Comparison of ENCODE assay signal across 9 cellular contexts in genomic region chr13:27481766-27482165, GRCh38. TPM values are rescaled to one million over a fixed set of nuclear protein-coding genes. Genes with fewer than 3 reads are reported as not detected.
A peak's percentile ranks its signal among the peaks of the same experiment; 100 is the strongest.
DNase-seq lines count a peak whose midpoint lies in the region; ATAC-seq and TF ChIP-seq lines count a peak whose summit lies in the region.
"Had no signal": no experiment of that assay in that cellular context is flagged by ENCODE, and none has a peak within 500 bp of the region (broad histone marks: within the 10 kb centered on the region; RNA-seq: fewer than 3 reads in every experiment).

No MANE protein-coding gene starts in this region.

- H3K9me3 ChIP-seq in fibroblast of lung (ENCODE audit: control insufficient read depth, insufficient read depth, low read depth, low read length): no peaks in the 10 kb centered on the region

- H3K27me3 Mint-ChIP-seq in IgD-negative memory B cell (no peaks in the 10 kb centered on the region), progenitor cell of endocrine pancreas (peaks cover 35% of the 10 kb centered on the region)

- no peak overlapping the region for H3K9ac ChIP-seq in fibroblast of lung (ENCODE audit: insufficient read depth, low read length)
- H3K9ac ChIP-seq: parathyroid adenoma had no signal

- peak overlapping the region in 2 of 3 donors; percentile 57 to 89 for H3K27ac Mint-ChIP-seq in IgD-negative memory B cell
- no peak overlapping the region for H3K27ac Mint-ChIP-seq in progenitor cell of endocrine pancreas

- peaks cover 2% of the 10 kb centered on the region for H3K27me3 ChIP-seq in fibroblast of lung (ENCODE audit: control insufficient read depth, insufficient read depth, low read length)

- no peak overlapping the region for H3K4me3 ChIP-seq in fibroblast of lung (replicated peaks in 1 of 4; ENCODE audit: control extremely low read depth in 1 of 4, insufficient read depth in 1 of 4, low read depth in 3 of 4, low read length in 4 of 4)

- no peak overlapping the region for H2AFZ ChIP-seq in fibroblast of lung (ENCODE audit: low read length)
- H2AFZ ChIP-seq: parathyroid adenoma had no signal

- no peak overlapping the region for H3K27ac ChIP-seq in fibroblast of lung (ENCODE audit: insufficient read depth, low read length)
- H3K27ac ChIP-seq: parathyroid adenoma had no signal

- H3K4me3 Mint-ChIP-seq in IgD-negative memory B cell: peak overlapping the region in 1 of 4 donors; percentile 77
- no peak overlapping the region for H3K4me3 Mint-ChIP-seq in progenitor cell of endocrine pancreas (ENCODE audit: low read depth)

- no peaks in the 10 kb centered on the region for H3K4me1 ChIP-seq in fibroblast of lung (ENCODE audit: control insufficient read depth, extremely low read depth, insufficient read depth, low read length)
- H3K4me1 ChIP-seq: parathyroid adenoma had no signal

- H3K36me3 ChIP-seq in fibroblast of lung (ENCODE audit: control insufficient read depth, insufficient read depth, low read length): no peaks in the 10 kb centered on the region

- no peaks in the 10 kb centered on the region for H4K20me1 ChIP-seq in fibroblast of lung (ENCODE audit: control insufficient read depth, extremely low read depth, insufficient read depth, low read length)

- peaks cover 2% of the 10 kb centered on the region for H3K36me3 Mint-ChIP-seq in IgD-negative memory B cell
- no peaks in the 10 kb centered on the region for H3K36me3 Mint-ChIP-seq in progenitor cell of endocrine pancreas (ENCODE audit: insufficient read depth)

- peaks cover 35 to 45% (median 36%) of the 10 kb centered on the region in 3 donors for H3K4me1 Mint-ChIP-seq in IgD-negative memory B cell
- H3K4me1 Mint-ChIP-seq in progenitor cell of endocrine pancreas (ENCODE audit: low read depth): peaks cover 15% of the 10 kb centered on the region

- peak; percentile 49 to 86 for TF ChIP-seq CTCF in fibroblast of lung (conservative IDR thresholded peaks at IDR 0.05 in 1 of 2, IDR thresholded peaks at IDR 0.05 in 1 of 2; ENCODE audit: low read depth in 1 of 2, low read length in 2 of 2)
- peak; percentile 77 for TF ChIP-seq CTCF in progenitor cell of endocrine pancreas (IDR thresholded peaks at IDR 0.05; ENCODE audit: unreplicated experiment)

- no peak overlapping the region for H3K4me2 ChIP-seq in fibroblast of lung (ENCODE audit: extremely low read depth, insufficient read depth, low read length)

- DNase-seq in Daoy (ENCODE audit: low read depth) (peak; percentile 28), UCSD-AML1 (lab: John Stamatoyannopoulos, UW; ENCODE audit: unreplicated experiment) (peak; percentile 39), fibroblast of lung (ENCODE audit: low read depth in 2 of 2) (peak in 1 of 2 donors; percentile 27), progenitor cell of endocrine pancreas (ENCODE audit: low spot score, unreplicated experiment) (peak; percentile 61)
- no peak for DNase-seq in effector CD8-positive, alpha-beta T cell (lab: John Stamatoyannopoulos, UW)
- no peak for DNase-seq in central memory CD4-positive, alpha-beta T cell

- peaks cover 0 to 6% (median 6%) of the 10 kb centered on the region in 3 donors for H3K9me3 Mint-ChIP-seq in IgD-negative memory B cell
- no peaks in the 10 kb centered on the region for H3K9me3 Mint-ChIP-seq in progenitor cell of endocrine pancreas (ENCODE audit: low read depth)

- no peak for ATAC-seq in GM19467 (IDR thresholded peaks at IDR 0.05; ENCODE audit: unreplicated experiment)

- no peaks in the 10 kb centered on the region for H3K79me2 ChIP-seq in fibroblast of lung (ENCODE audit: control insufficient read depth, insufficient read depth, low read length)
- H3K79me2 ChIP-seq: parathyroid adenoma had no signal

RNA-seq across cellular contexts. Expression of gene MTIF3, which starts 31.4 kb away (rescaled TPM):
- total RNA-seq in Daoy (2014; rRNA removed; shearing (Covaris generic)): 48.3 and 63.1 TPM in 2 replicates
- polyA plus RNA-seq in IgD-negative memory B cell: 110 TPM
- total RNA-seq in fibroblast of lung: 82.2 and 92.3 TPM in 2 replicates
- 83.3 and 90.0 TPM in 2 replicates for polyA plus RNA-seq in fibroblast of lung
- polyA plus RNA-seq in fibroblast of lung (2012): 40.2 and 47.1 TPM in 2 replicates
- 6.2 TPM in 1 of 2 replicates, not detected in the other for polyA minus RNA-seq in fibroblast of lung (ENCODE audit: low replicate concordance)
- 50.6 and 54.4 TPM in 2 replicates for total RNA-seq in progenitor cell of endocrine pancreas

RNA-seq across cellular contexts. Expression of gene GTF3A, which starts 57.3 kb away (rescaled TPM):
- 85.2 and 91.6 TPM in 2 replicates for total RNA-seq in Daoy (2014; rRNA removed; shearing (Covaris generic))
- polyA plus RNA-seq in IgD-negative memory B cell (484 TPM), fibroblast of lung (126 and 167 TPM in 2 replicates)
- total RNA-seq in fibroblast of lung (93.0 and 98.6 TPM in 2 replicates), progenitor cell of endocrine pancreas (75.9 and 81.2 TPM in 2 replicates)
- polyA plus RNA-seq in fibroblast of lung (2012): 75.8 and 120 TPM in 2 replicates
- polyA minus RNA-seq in fibroblast of lung (ENCODE audit: low replicate concordance): 34.5 and 47.8 TPM in 2 replicates

Comparison
In these comparisons a context has a peak if more than half of its experiments do, and no peak if none do; other contexts are left out.
1. DNase-seq: peak in Daoy (single experiment), UCSD-AML1 (single experiment) and progenitor cell of endocrine pancreas (single experiment); none in effector CD8-positive, alpha-beta T cell (single experiment) and central memory CD4-positive, alpha-beta T cell (single experiment).